In the genomic region with DNA sequence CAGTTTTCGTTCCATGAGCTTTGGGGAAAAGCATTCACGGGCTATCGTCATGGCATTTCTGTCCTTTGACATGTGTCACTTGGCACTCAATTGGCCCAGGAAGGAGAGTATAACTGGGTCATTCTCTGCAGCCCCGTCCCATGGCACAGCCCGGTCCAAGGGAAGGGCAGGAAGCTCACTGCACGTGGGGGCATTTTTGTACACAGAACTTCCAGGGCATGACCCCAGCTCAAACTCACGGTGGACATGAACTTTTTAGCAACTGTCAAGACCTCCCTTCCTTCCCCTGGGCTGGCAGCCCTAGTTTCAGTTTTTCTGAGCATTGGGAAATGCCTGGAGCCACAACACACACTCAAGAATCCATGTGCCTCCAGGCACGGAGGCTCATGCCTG, we compare ENCODE assay signal across 21 cellular contexts.
DNase-seq lines count a peak whose midpoint lies in the region; ATAC-seq and TF ChIP-seq lines count a peak whose summit lies in the region.
"Had no signal": no experiment of that assay in that cellular context is flagged by ENCODE, and none has a peak within 500 bp of the region (broad histone marks: within the 10 kb centered on the region; RNA-seq: fewer than 3 reads in every experiment).

No MANE protein-coding gene starts in this region.

- TF ChIP-seq CTCF in lower lobe of right lung (IDR thresholded peaks at IDR 0.05): no peak
- no peak for TF ChIP-seq CTCF in suprapubic skin (IDR thresholded peaks at IDR 0.05)
- TF ChIP-seq CTCF in nephron progenitor cell (IDR thresholded peaks at IDR 0.05): no peak

- TF ChIP-seq EP300 in suprapubic skin (IDR thresholded peaks at IDR 0.05): no peak

- peaks cover 12% of the 10 kb centered on the region for H3K27me3 Mint-ChIP-seq in nephron progenitor cell (ENCODE audit: low read depth, poor library complexity)

- intact Hi-C loops in Right ventricle myocardium superior (cut with DNase I) (no loop called here), lower lobe of right lung (cut with DNase I) (no loop called here)

- H3K9me3 Mint-ChIP-seq in nephron progenitor cell: peaks cover 25% of the 10 kb centered on the region
- H3K9me3 Mint-ChIP-seq: activated CD8-positive, alpha-beta T cell treated with anti-CD3 and anti-CD28 coated beads for 36 hours had no signal

- DNase-seq in adipocyte (ENCODE audit: low read depth) (no peak), Right ventricle myocardium superior (no peak), lower lobe of right lung (no peak), suprapubic skin (ENCODE audit: low spot score in 2 of 2) (peak; percentile 77 to 84), SIG-M5 treated with dmso at 0.1 percent for 504 hours (lab: John Stamatoyannopoulos, UW; ENCODE audit: unreplicated experiment) (no peak), NAMALWA (ENCODE audit: low spot score) (no peak), nephron progenitor cell (no peak)
- DNase-seq: activated CD8-positive, alpha-beta T cell treated with anti-CD3 and anti-CD28 coated beads for 36 hours; cortex of kidney; DMS 273 treated with DMSO at 0.1 percent for 48 hours; hypothalamus; midbrain; NCI-H1092; NCI-H2029; NCI-H510A; posterior cingulate gyrus; RPMI8226 had no signal

- TF ChIP-seq POLR2A in suprapubic skin (IDR thresholded peaks at IDR 0.05): no peak

- WGBS in suprapubic skin: 55% methylated on average over 8 of the region's 8 CpGs

- peak overlapping the region; percentile 66 for H3K9ac ChIP-seq in adipocyte (ENCODE audit: low read length)

- H3K27me3 ChIP-seq in adipocyte (replicated peaks; ENCODE audit: control insufficient read depth, insufficient read depth, low read length) (no peaks in the 10 kb centered on the region), lower lobe of right lung (ENCODE audit: low read depth) (no peaks in the 10 kb centered on the region), suprapubic skin (no peaks in the 10 kb centered on the region)

- H3K36me3 Mint-ChIP-seq in nephron progenitor cell (ENCODE audit: low read depth): peaks cover 33% of the 10 kb centered on the region
- H3K36me3 Mint-ChIP-seq: activated naive CD4-positive, alpha-beta T cell treated with anti-CD3 and anti-CD28 coated beads, Interleukin-2, amount 50 U/mL, for 24 hours had no signal

- no peak overlapping the region for H3K27ac Mint-ChIP-seq in nephron progenitor cell
- H3K27ac Mint-ChIP-seq: activated CD8-positive, alpha-beta T cell treated with anti-CD3 and anti-CD28 coated beads for 36 hours; activated naive CD4-positive, alpha-beta T cell treated with anti-CD3 and anti-CD28 coated beads, Interleukin-2, amount 50 U/mL, for 24 hours; nephron had no signal

- H3K4me1 ChIP-seq in adipocyte (ENCODE audit: control insufficient read depth, insufficient read depth, low read length): peaks cover 19% of the 10 kb centered on the region
- H3K4me1 ChIP-seq in lower lobe of right lung: no peaks in the 10 kb centered on the region
- H3K4me1 ChIP-seq in suprapubic skin: peaks cover 7% of the 10 kb centered on the region

- H3K9me3 ChIP-seq in adipocyte (ENCODE audit: control insufficient read depth, low read length): no peaks in the 10 kb centered on the region
- no peaks in the 10 kb centered on the region for H3K9me3 ChIP-seq in lower lobe of right lung
- no peaks in the 10 kb centered on the region for H3K9me3 ChIP-seq in suprapubic skin

- H3K4me3 Mint-ChIP-seq in nephron progenitor cell: no peak overlapping the region
- H3K4me3 Mint-ChIP-seq: activated CD8-positive, alpha-beta T cell treated with anti-CD3 and anti-CD28 coated beads for 36 hours; activated naive CD4-positive, alpha-beta T cell treated with anti-CD3 and anti-CD28 coated beads, Interleukin-2, amount 50 U/mL, for 24 hours; nephron had no signal

- ATAC-seq in Right ventricle myocardium superior (ENCODE audit: poor library complexity): peak; percentile 40
- ATAC-seq in lower lobe of right lung: peak; percentile 59 to 61
- ATAC-seq in GM19455 (IDR thresholded peaks at IDR 0.05; ENCODE audit: unreplicated experiment): no peak
- ATAC-seq: activated CD8-positive, alpha-beta T cell treated with anti-CD3 and anti-CD28 coated beads for 36 hours had no signal

- H3K36me3 ChIP-seq in adipocyte (ENCODE audit: control insufficient read depth, insufficient read depth, low read length, severe bottlenecking): peaks cover 29% of the 10 kb centered on the region
- no peaks in the 10 kb centered on the region for H3K36me3 ChIP-seq in lower lobe of right lung
- no peaks in the 10 kb centered on the region for H3K36me3 ChIP-seq in suprapubic skin

- H3K27ac ChIP-seq in lower lobe of right lung (no peak overlapping the region), suprapubic skin (peak overlapping the region; percentile 64)
- H3K27ac ChIP-seq: C4-2B had no signal

- H3K4me3 ChIP-seq in adipocyte (ENCODE audit: low read length) (peak overlapping the region; percentile 74), lower lobe of right lung (no peak overlapping the region), suprapubic skin (peak overlapping the region; percentile 9)

- peaks cover 20% of the 10 kb centered on the region for H3K4me1 Mint-ChIP-seq in nephron progenitor cell
- H3K4me1 Mint-ChIP-seq: activated naive CD4-positive, alpha-beta T cell treated with anti-CD3 and anti-CD28 coated beads, Interleukin-2, amount 50 U/mL, for 24 hours had no signal

Comparison
In these comparisons a context has a peak if more than half of its experiments do, and no peak if none do; other contexts are left out.
1. DNase-seq: peak in suprapubic skin (2 of 2); none in adipocyte (single experiment), Right ventricle myocardium superior (single experiment), lower lobe of right lung (single experiment), SIG-M5 treated with dmso at 0.1 percent for 504 hours (single experiment), NAMALWA (single experiment) and nephron progenitor cell (single experiment).